Comparison of ENCODE assay signal across 1 cellular context in genomic region chr15:96354731-96355560, GRCh38.
TF ChIP-seq lines count a peak whose summit lies in the region.

No MANE protein-coding gene starts in this region.

TF ChIP-seq in K562, 482 proteins besides CTCF, POLR2A, EP300 and RAD21 (continued from another document and continues in another):
- TF ChIP-seq CLOCK (CRISPR knock-in tag; IDR thresholded peaks at IDR 0.05; ENCODE audit: borderline replicate concordance) (no peak), CHD7 (IDR thresholded peaks at IDR 0.05; ENCODE audit: low read depth, low read length) (no peak), E4F1 (CRISPR knock-in tag; IDR thresholded peaks at IDR 0.05; ENCODE audit: borderline replicate concordance) (no peak), DDX20 (tag; IDR thresholded peaks at IDR 0.05; ENCODE audit: low read depth) (no peak), DACH1 (IDR thresholded peaks at IDR 0.05; ENCODE audit: partially characterized antibody) (peak; percentile 85), U2AF2 (optimal IDR thresholded peaks at IDR 0.05; ENCODE audit: low read depth, low read length) (no peak), ELK3 (CRISPR knock-in tag; IDR thresholded peaks at IDR 0.05) (no peak), KLF16 (IDR thresholded peaks at IDR 0.05) (no peak), ZNF232 (CRISPR knock-in tag; IDR thresholded peaks at IDR 0.05) (no peak), MIER1 (IDR thresholded peaks at IDR 0.05; ENCODE audit: low read depth) (no peak), CEBPB (tag; IDR thresholded peaks at IDR 0.05) (peak; percentile 86), ARID1B (IDR thresholded peaks at IDR 0.05) (0 out of 2 replicates have a peak, but pooled peaks have one; percentile 7), ZNF41 (CRISPR knock-in tag; conservative IDR thresholded peaks at IDR 0.05) (no peak), THAP7 (CRISPR knock-in tag; IDR thresholded peaks at IDR 0.05) (no peak), ZNF766 (CRISPR knock-in tag; conservative IDR thresholded peaks at IDR 0.05) (no peak), SOX6 (IDR thresholded peaks at IDR 0.05) (no peak), MAZ (CRISPR knock-in tag; conservative IDR thresholded peaks at IDR 0.05 in 1 of 2, IDR thresholded peaks at IDR 0.05 in 1 of 2) (0 out of 4 replicates have a peak, but pooled peaks of 1 of the 2 experiments have one; percentile 0), ZNF830 (CRISPR knock-in tag; IDR thresholded peaks at IDR 0.05) (no peak), FOXK2 (conservative IDR thresholded peaks at IDR 0.05 in 1 of 2, IDR thresholded peaks at IDR 0.05 in 1 of 2; ENCODE audit: low read depth in 2 of 2) (peak; percentile 21 to 37; a peak in 2 of 4 replicates), CBX5 (IDR thresholded peaks at IDR 0.05; ENCODE audit: borderline replicate concordance, low read depth) (no peak), ZNF444 (CRISPR knock-in tag; IDR thresholded peaks at IDR 0.05) (no peak), POLR2B (IDR thresholded peaks at IDR 0.05; ENCODE audit: low read depth, partially characterized antibody) (peak; percentile 14), SP1 (CRISPR knock-in tag; IDR thresholded peaks at IDR 0.05) (no peak), ZSCAN32 (CRISPR knock-in tag; IDR thresholded peaks at IDR 0.05) (no peak), MBD1 (CRISPR knock-in tag; IDR thresholded peaks at IDR 0.05) (no peak), SMARCC2 (IDR thresholded peaks at IDR 0.05; ENCODE audit: low read depth) (no peak), ARNT (IDR thresholded peaks at IDR 0.05) (peak in 1 of 2 experiments; percentile 51; a peak in 1 of 4 replicates), HDAC1 (IDR thresholded peaks at IDR 0.05) (0 out of 4 replicates have a peak, but pooled peaks of 1 of the 2 experiments have one; percentile 35), PHB (CRISPR knock-in tag; IDR thresholded peaks at IDR 0.05) (no peak), SAFB (IDR thresholded peaks at IDR 0.05; ENCODE audit: borderline replicate concordance, low read depth, low read length) (no peak), ZNF740 (CRISPR knock-in tag; IDR thresholded peaks at IDR 0.05) (no peak), ZNF740 (tag; IDR thresholded peaks at IDR 0.05) (no peak), NCOA6 (IDR thresholded peaks at IDR 0.05) (no peak), ZNF224 (CRISPR knock-in tag; IDR thresholded peaks at IDR 0.05) (no peak), IFI16 (CRISPR knock-in tag; IDR thresholded peaks at IDR 0.05) (no peak), ZNF347 (CRISPR knock-in tag; IDR thresholded peaks at IDR 0.05; ENCODE audit: low read depth) (no peak), ELK1 (CRISPR knock-in tag; IDR thresholded peaks at IDR 0.05) (no peak), ZNF324 (CRISPR knock-in tag; IDR thresholded peaks at IDR 0.05) (no peak), ZNF311 (CRISPR knock-in tag; IDR thresholded peaks at IDR 0.05) (no peak), DMBX1 (CRISPR knock-in tag; IDR thresholded peaks at IDR 0.05; ENCODE audit: borderline replicate concordance) (no peak), SRSF9 (IDR thresholded peaks at IDR 0.05; ENCODE audit: borderline replicate concordance, low read depth, low read length) (no peak)
